ENCODE assay signal across 10 cellular contexts in genomic region chr5:57698785-57699184, GRCh38.
DNase-seq lines count a peak whose midpoint lies in the region; ATAC-seq, FAIRE-seq and TF ChIP-seq lines count a peak whose summit lies in the region.
"Had no signal": no experiment of that assay in that cellular context is flagged by ENCODE, and none has a peak within 500 bp of the region (broad histone marks: within the 10 kb centered on the region; RNA-seq: fewer than 3 reads in every experiment).

No MANE protein-coding gene starts in this region.

- intact Hi-C loops in pancreas (cut with DNase I) = no loop called here

- DNase-seq in NCI-H1417 (lab: John Stamatoyannopoulos, UW) = peak in 2 of 3 experiments; percentile 56 to 91
- DNase-seq in NCI-H1417 treated with DMSO at 0.1 percent for 48 hours (lab: John Stamatoyannopoulos, UW) = no peak
- peak; percentile 86 for DNase-seq in NCI-H748 (lab: John Stamatoyannopoulos, UW; ENCODE audit: unreplicated experiment)
- DNase-seq in epithelial cell of esophagus (ENCODE audit: low read depth) = peak; percentile 95
- DNase-seq in smooth muscle cell (lab: John Stamatoyannopoulos, UW; ENCODE audit: unreplicated experiment) = no peak
- no peak for DNase-seq in activated CD8-positive, alpha-beta memory T cell treated with anti-CD3 and anti-CD28 coated beads, Interleukin-2, amount 50 U/mL, for 4 hours
- DNase-seq in pancreas = no peak
- DNase-seq: Kasumi-1, T1000 had no signal

- no peaks in the 10 kb centered on the region for H4K20me1 ChIP-seq in smooth muscle cell (ENCODE audit: low read depth)

- ATAC-seq in HG03457 (IDR thresholded peaks at IDR 0.05; ENCODE audit: unreplicated experiment) (no peak), pancreas (no peak)

- H3K27me3 ChIP-seq in smooth muscle cell (ENCODE audit: low read depth) (no peaks in the 10 kb centered on the region), pancreas (no peaks in the 10 kb centered on the region)

- H3K27ac ChIP-seq in smooth muscle cell (ENCODE audit: low read depth) = peak overlapping the region; percentile 8
- H3K27ac ChIP-seq in pancreas = no peak overlapping the region

- H3K9me3 ChIP-seq in smooth muscle cell (replicated peaks; ENCODE audit: low read depth) (no peaks in the 10 kb centered on the region), pancreas (peaks cover 0 to under 1% (median 0%) of the 10 kb centered on the region in 4 donors)

- H3K4me3 ChIP-seq in epithelial cell of esophagus (ENCODE audit: low read length) = no peak overlapping the region
- H3K4me3 ChIP-seq in smooth muscle cell = no peak overlapping the region
- H3K4me3 ChIP-seq in pancreas = no peak overlapping the region

- H3F3A ChIP-seq in smooth muscle cell (ENCODE audit: low read depth) = peaks cover 12% of the 10 kb centered on the region

- no peaks in the 10 kb centered on the region for H3K79me2 ChIP-seq in smooth muscle cell (ENCODE audit: low read depth)

- TF ChIP-seq CTCF in epithelial cell of esophagus (IDR thresholded peaks at IDR 0.05; ENCODE audit: insufficient read depth, low read depth, low read length, missing control alignments) (no peak), smooth muscle cell (IDR thresholded peaks at IDR 0.05; ENCODE audit: borderline replicate concordance, insufficient read depth, poor library complexity, severe bottlenecking) (no peak), pancreas (IDR thresholded peaks at IDR 0.05) (no peak)

- H3K9ac ChIP-seq in smooth muscle cell (ENCODE audit: low read depth) = no peak overlapping the region

- H2AFZ ChIP-seq in smooth muscle cell (ENCODE audit: low read depth) = no peak overlapping the region

- H3K36me3 ChIP-seq in smooth muscle cell (ENCODE audit: low read depth) = no peaks in the 10 kb centered on the region
- no peaks in the 10 kb centered on the region for H3K36me3 ChIP-seq in pancreas

- peaks cover 8% of the 10 kb centered on the region for H3K4me1 ChIP-seq in smooth muscle cell (ENCODE audit: low read depth)
- no peaks in the 10 kb centered on the region for H3K4me1 ChIP-seq in pancreas

- no peak overlapping the region for H3K4me2 ChIP-seq in smooth muscle cell

- FAIRE-seq in pancreas (lab: Jason Lieb, UNC) = no peak

Comparison
In these comparisons a context has a peak if more than half of its experiments do, and no peak if none do; other contexts are left out.
1. DNase-seq: peak in NCI-H1417 (2 of 3), NCI-H748 (single experiment) and epithelial cell of esophagus (single experiment); none in NCI-H1417 treated with DMSO at 0.1 percent for 48 hours (single experiment), smooth muscle cell (single experiment), activated CD8-positive, alpha-beta memory T cell treated with anti-CD3 and anti-CD28 coated beads, Interleukin-2, amount 50 U/mL, for 4 hours (single experiment) and pancreas (0 of 6).